In the genomic region with DNA sequence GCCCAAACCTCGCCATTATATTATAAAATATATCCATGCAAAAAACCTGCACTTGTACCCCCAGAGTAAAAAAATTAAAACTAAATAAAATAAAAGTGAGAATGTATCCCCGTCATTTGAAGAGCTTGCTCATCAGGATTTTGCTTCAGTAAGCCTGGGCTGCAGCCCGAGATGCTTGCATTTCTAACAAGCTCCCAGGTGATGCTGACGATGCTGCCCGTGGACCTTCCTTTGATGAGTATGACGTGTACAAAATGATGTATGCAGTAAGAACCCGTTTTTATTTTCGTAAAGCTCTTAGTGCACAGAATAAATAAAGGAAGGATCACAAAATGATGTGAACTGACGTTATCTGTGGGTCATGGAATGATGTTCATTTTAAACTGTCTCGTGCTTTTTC, we compare ENCODE assay signal across 7 cellular contexts.
"Had no signal": no experiment of that assay in that cellular context is flagged by ENCODE, and none has a peak within 500 bp of the region (broad histone marks: within the 10 kb centered on the region; RNA-seq: fewer than 3 reads in every experiment).

No MANE protein-coding gene starts in this region.

- H3K27ac ChIP-seq: HL-60 had no signal

- FAIRE-seq: HTR-8/SVneo, K562 had no signal

- H3K4me3 ChIP-seq: K562 had no signal

- DNase-seq: IMR-90, KBM-7, KG1 had no signal

- H3K27ac Mint-ChIP-seq: IgD-negative memory B cell had no signal

- H3K4me3 Mint-ChIP-seq: IgD-negative memory B cell had no signal

- H3K36me3 Mint-ChIP-seq: IgD-negative memory B cell had no signal

- ATAC-seq: K562 had no signal
